In genomic region chrX:33298622-33299021, GRCh38 we compare ENCODE assay signal across 30 cellular contexts.
"Had no signal": no experiment of that assay in that cellular context is flagged by ENCODE, and none has a peak within 500 bp of the region (broad histone marks: within the 10 kb centered on the region; RNA-seq: fewer than 3 reads in every experiment).

No MANE protein-coding gene starts in this region.

- DNase-seq: naive thymus-derived CD8-positive, alpha-beta T cell; nephron progenitor cell; nucleus accumbens; pancreas; retina; right cardiac atrium; spleen; stimulated activated CD4-positive, alpha-beta T cell treated with anti-CD3 and anti-CD28 coated beads, Interleukin-12 subunit alpha, Interleukin-12 subunit beta, amount 100 ng/mL, for 4 hours; stimulated activated CD4-positive, alpha-beta T cell treated with anti-CD3 and anti-CD28 coated beads, Interleukin-1b, Interleukin-23, amount 100 ng/mL, for 48 hours; stimulated activated CD4-positive, alpha-beta T cell treated with anti-CD3 and anti-CD28 coated beads, Interleukin-4, amount 100 ng/mL, for 1 hour; stimulated activated CD4-positive, alpha-beta T cell treated with anti-CD3 and anti-CD28 coated beads, Interleukin-4, amount 100 ng/mL, for 4 hours; stimulated activated CD8-positive, alpha-beta memory T cell treated with anti-CD3 and anti-CD28 coated beads, Interleukin-4, amount 100 ng/mL, for 48 hours; stimulated activated naive CD4-positive, alpha-beta T cell; stimulated activated naive CD8-positive, alpha-beta T cell treated with anti-CD3 and anti-CD28 coated beads, Interleukin-15, amount 100 ng/mL, for 72 hours; stimulated activated naive CD8-positive, alpha-beta T cell treated with anti-CD3 and anti-CD28 coated beads, Interleukin-15, Interleukin-2, amounts not matched to agents 100 U/mL and 50 U/mL, for 24 hours; substantia nigra; thyroid gland; trophoblast cell; upper lobe of left lung had no signal

- H3K4me1 ChIP-seq: pancreas, prostate gland, spleen, thyroid gland, tibial nerve, upper lobe of left lung, vagina had no signal

- H3K4me3 ChIP-seq: pancreas, prostate gland, skin epidermis, smooth muscle cell, spleen, thoracic aorta, thyroid gland, tibial nerve, upper lobe of left lung, vagina had no signal

- FAIRE-seq: urothelium cell line had no signal

- H3K27me3 ChIP-seq: neutrophil, spleen, thyroid gland, tibial nerve, upper lobe of left lung, vagina had no signal

- ATAC-seq: naive thymus-derived CD8-positive, alpha-beta T cell; natural killer cell treated with Interleukin-12 subunit alpha and Interleukin-12 subunit beta and Interleukin-15 and Interleukin-18, amount 100 ng/mL, for 72 hours; pancreas; right cardiac atrium; sciatic nerve; stimulated activated memory B cell treated with anti-CD40 and anti-IgM and Interleukin-4, amounts not matched to agents 10 μg/mL and 1 μg/mL and 100 μg/mL, for 72 hours; stimulated activated naive CD8-positive, alpha-beta T cell treated with anti-CD3 and anti-CD28 coated beads, Interleukin-15, amount 100 ng/mL, for 72 hours; stimulated activated naive CD8-positive, alpha-beta T cell treated with anti-CD3 and anti-CD28 coated beads, Interleukin-15, Interleukin-2, amounts not matched to agents 100 U/mL and 50 U/mL, for 24 hours had no signal

- H3K27ac ChIP-seq: neutrophil, pancreas, prostate gland, skin epidermis, spleen, thoracic aorta, thyroid gland, tibial nerve, upper lobe of left lung, vagina had no signal

- H3K9me3 ChIP-seq: neutrophil, pancreas, prostate gland, thoracic aorta, thyroid gland, tibial nerve, upper lobe of left lung, vagina had no signal

- H3K36me3 ChIP-seq: neutrophil, pancreas, prostate gland, spleen, thoracic aorta, thyroid gland, tibial nerve, upper lobe of left lung, vagina had no signal

- H3K4me2 ChIP-seq: smooth muscle cell had no signal
